In the genomic region with DNA sequence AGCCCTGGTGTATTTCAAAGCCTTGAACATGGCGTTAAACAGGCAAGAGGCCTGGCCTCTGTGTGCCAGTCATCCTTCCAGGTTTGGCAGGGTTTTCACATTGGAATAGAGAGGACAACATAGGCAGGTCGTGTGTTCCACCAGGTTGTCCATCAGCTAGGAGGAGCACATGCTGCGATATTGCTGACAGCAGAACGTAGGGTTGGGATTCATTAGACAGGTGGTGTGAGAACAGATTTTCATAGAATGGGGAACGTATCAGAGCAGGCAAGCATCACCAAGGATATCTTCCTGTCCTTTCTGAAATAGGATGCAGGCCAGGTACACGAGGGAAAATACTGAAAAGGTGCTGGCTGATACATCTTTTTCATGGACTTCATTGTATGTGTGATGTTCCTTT, we compare ENCODE assay signal across 26 cellular contexts.
"Had no signal": no experiment of that assay in that cellular context is flagged by ENCODE, and none has a peak within 500 bp of the region (broad histone marks: within the 10 kb centered on the region; RNA-seq: fewer than 3 reads in every experiment).

No MANE protein-coding gene starts in this region.

- H3K27ac ChIP-seq: body of pancreas, brain microvascular endothelial cell, breast epithelium, VCaP had no signal

- DNase-seq: activated B cell treated with CpG ODN at 0.5 μM for 24 hours; activated CD4-positive, alpha-beta memory T cell treated with anti-CD3 and anti-CD28 coated beads for 36 hours; activated CD4-positive, alpha-beta T cell treated with anti-CD3 and anti-CD28 coated beads for 4 hours; activated CD4-positive, alpha-beta T cell treated with anti-CD3 and anti-CD28 coated beads, Interleukin-2, amount 50 U/mL, for 1 hour; activated CD4-positive, alpha-beta T cell treated with anti-CD3 and anti-CD28 coated beads, Interleukin-2, amount 50 U/mL, for 4 hours; activated CD4-positive, CD25-positive, alpha-beta regulatory T cell treated with anti-CD3 and anti-CD28 coated beads, Interleukin-2, amount 50 U/mL, for 72 hours; activated CD8-positive, alpha-beta memory T cell treated with anti-CD3 and anti-CD28 coated beads, Interleukin-2, amount 50 U/mL, for 4 hours; activated CD8-positive, alpha-beta T cell treated with anti-CD3 and anti-CD28 coated beads for 36 hours; activated effector memory CD4-positive, alpha-beta T cell treated with Interleukin-2 at 50 U/mL for 16 hours; activated gamma-delta T cell; activated naive CD4-positive, alpha-beta T cell treated with anti-CD3 and anti-CD28 coated beads, Interleukin-2, amount 10 ng/mL, durations not matched to agents 7 days and 5 days; activated naive CD4-positive, alpha-beta T cell treated with Interleukin-2 at 50 U/mL for 16 hours; activated naive CD8-positive, alpha-beta T cell treated with anti-CD3 and anti-CD28 coated beads, Interleukin-2, amount 10 ng/mL, durations not matched to agents 7 days and 5 days; activated naive CD8-positive, alpha-beta T cell treated with anti-CD3 and anti-CD28 coated beads, Interleukin-2, amount 50 U/mL, for 24 hours; activated T-cell treated with anti-CD3 and anti-CD28 coated beads, Interleukin-2, amount 50 U/mL, for 24 hours; activated T-cell treated with anti-CD3 and anti-CD28 coated beads, Interleukin-2, amount 50 U/mL, for 48 hours; aorta; body of pancreas; brain microvascular endothelial cell; central memory CD4-positive, alpha-beta T cell; cerebellar nuclear complex; T-helper 1 cell; T-helper 2 cell; T-helper 9 cell had no signal

- H3K4me1 ChIP-seq: breast epithelium had no signal

- H3K9me3 ChIP-seq: body of pancreas, breast epithelium had no signal

- H3K27me3 ChIP-seq: body of pancreas, brain microvascular endothelial cell, breast epithelium had no signal

- ATAC-seq: activated CD8-positive, alpha-beta T cell treated with anti-CD3 and anti-CD28 coated beads for 36 hours; activated naive CD8-positive, alpha-beta T cell treated with anti-CD3 and anti-CD28 coated beads, Interleukin-2, amount 50 U/mL, for 24 hours; body of pancreas had no signal

- H3K4me3 ChIP-seq: body of pancreas, breast epithelium had no signal

- H3K36me3 ChIP-seq: brain microvascular endothelial cell, breast epithelium had no signal
